ENCODE assay signal across 8 cellular contexts in genomic region chr4:1055721-1056590, GRCh38. TPM values are rescaled to one million over a fixed set of nuclear protein-coding genes. Genes with fewer than 3 reads are reported as not detected.
A peak's percentile ranks its signal among the peaks of the same experiment; 100 is the strongest.
DNase-seq lines count a peak whose midpoint lies in the region; ATAC-seq and TF ChIP-seq lines count a peak whose summit lies in the region.

No MANE protein-coding gene starts in this region.

- WGBS in right cardiac atrium = 43% methylated on average over 34 of the region's 34 CpGs

- BruUV-seq in A673 (replicated peaks; lab: Mats Ljungman, UMichigan) = no TSS peak

- H3K9me3 ChIP-seq in right cardiac atrium (ENCODE audit: control insufficient read depth, low read length) (no peaks in the 10 kb centered on the region), A673 (ENCODE audit: low read depth, low read length, poor library complexity, severe bottlenecking) (no peaks in the 10 kb centered on the region)

- no peaks in the 10 kb centered on the region for H3K27me3 ChIP-seq in right cardiac atrium (ENCODE audit: control insufficient read depth, insufficient read depth)
- peaks cover 76% of the 10 kb centered on the region for H3K27me3 ChIP-seq in A673 (replicated peaks; ENCODE audit: insufficient read depth, low read depth, low read length, poor library complexity)

- CTCF ChIA-PET in A673 (lab: Charles Lee) = no interaction called here

- H3K27ac ChIP-seq in right cardiac atrium (ENCODE audit: low read length) (no peak overlapping the region), A673 (ENCODE audit: low read depth, low read length, poor library complexity, severe bottlenecking) (no peak overlapping the region)

- no peak for TF ChIP-seq POLR2A in GM18505 (IDR thresholded peaks at IDR 0.05; ENCODE audit: borderline replicate concordance, extremely low read depth, insufficient read depth, insufficient read length)

- DNase-seq in NCI-H1048 (lab: John Stamatoyannopoulos, UW) (peak; percentile 5), right cardiac atrium (peak in 2 of 3 donors; percentile 68 to 74), A673 (ENCODE audit: low spot score) (no peak), glomerular visceral epithelial cell (ENCODE audit: extremely low spot score) (no peak)
- peak; percentile 81 for DNase-seq in activated T-cell treated with anti-CD3 and anti-CD28 coated beads, Interleukin-2, amount 50 U/mL, for 1 hour
- DNase-seq in stimulated activated CD4-positive, alpha-beta T cell treated with anti-CD3 and anti-CD28 coated beads, TNF-alpha, amount 100 ng/mL, for 48 hours (ENCODE audit: low read depth in 3 of 3) = peak; percentile 43 to 70 (median 62)

- POLR2A ChIA-PET in A673 (lab: Charles Lee; ENCODE audit: low non-redundant PET) = no interaction called here

- peak overlapping the region; percentile 27 for H3K4me3 ChIP-seq in right cardiac atrium (ENCODE audit: low read length)
- H3K4me3 ChIP-seq in A673 (ENCODE audit: low read depth, low read length, poor library complexity, severe bottlenecking) = no peak overlapping the region

- ATAC-seq in GM18505 (IDR thresholded peaks at IDR 0.05; ENCODE audit: unreplicated experiment) = peak; percentile 83
- ATAC-seq in right cardiac atrium = peak; percentile 42 to 52
- no peak for ATAC-seq in GM18873 (IDR thresholded peaks at IDR 0.05; ENCODE audit: low FRiP score, unreplicated experiment)

- H3K4me1 ChIP-seq in right cardiac atrium (ENCODE audit: control insufficient read depth, insufficient read depth, low read length) (no peaks in the 10 kb centered on the region), A673 (ENCODE audit: insufficient read depth, low read length, poor library complexity, severe bottlenecking) (no peaks in the 10 kb centered on the region)

- H3K36me3 ChIP-seq in A673 (ENCODE audit: insufficient read depth, low read length, poor library complexity, severe bottlenecking) = no peaks in the 10 kb centered on the region

- no peak for TF ChIP-seq CTCF in A673 (conservative IDR thresholded peaks at IDR 0.05; ENCODE audit: low read depth, low read length)

- intact Hi-C loops in right cardiac atrium (cut with DNase I) = no loop called here
- intact Hi-C loops in A673 (cut with micrococcal nuclease; ENCODE audit: unreplicated experiment) = no loop called here

RNA-seq across cellular contexts. Expression of gene FGFRL1, which starts 44.5 kb away (rescaled TPM):
- total RNA-seq in right cardiac atrium (10 to 100 TPM; 17.4 to 21.7 (median 20.3) TPM), A673 (2021) (30.4 and 40.8 TPM in 2 replicates)
- polyA plus RNA-seq in right cardiac atrium = 19.2 TPM

RNA-seq across cellular contexts. Expression of gene RNF212, which starts 57.4 kb away (rescaled TPM):
- total RNA-seq in right cardiac atrium = 1 to 10 TPM in 3 of 4 donors, under 1 TPM in 1; 0.59 to 2.4 (median 1.5) TPM
- 1.6 TPM for polyA plus RNA-seq in right cardiac atrium
- 2.4 and 2.8 TPM in 2 replicates for total RNA-seq in A673 (2021)

Comparison
In these comparisons a context has a peak if more than half of its experiments do, and no peak if none do; other contexts are left out.
1. DNase-seq: peak in NCI-H1048 (single experiment), activated T-cell treated with anti-CD3 and anti-CD28 coated beads, Interleukin-2, amount 50 U/mL, for 1 hour (single experiment), right cardiac atrium (2 of 3) and stimulated activated CD4-positive, alpha-beta T cell treated with anti-CD3 and anti-CD28 coated beads, TNF-alpha, amount 100 ng/mL, for 48 hours (3 of 3); none in A673 (single experiment) and glomerular visceral epithelial cell (single experiment).